In genomic region chr12:110880651-110881050, GRCh38 we compare ENCODE assay signal across 41 cellular contexts. TPM values are rescaled to one million over a fixed set of nuclear protein-coding genes. Genes with fewer than 3 reads are reported as not detected.
"Had no signal": no experiment of that assay in that cellular context is flagged by ENCODE, and none has a peak within 500 bp of the region (broad histone marks: within the 10 kb centered on the region; RNA-seq: fewer than 3 reads in every experiment).

No MANE protein-coding gene starts in this region.

- ATAC-seq: activated CD4-positive, alpha-beta T cell treated with anti-CD3 and anti-CD28 coated beads for 36 hours; activated CD4-positive, CD25-positive, alpha-beta regulatory T cell treated with anti-CD3 and anti-CD28 coated beads, Interleukin-2, amount 50 U/mL, for 24 hours; activated CD8-positive, alpha-beta memory T cell treated with anti-CD3 and anti-CD28 coated beads, Interleukin-2, amount 10 ng/mL, durations not matched to agents 7 days and 5 days; activated CD8-positive, alpha-beta T cell treated with anti-CD3 and anti-CD28 coated beads, Interleukin-2, amount 10 ng/mL, durations not matched to agents 7 days and 5 days; activated naive CD8-positive, alpha-beta T cell treated with anti-CD3 and anti-CD28 coated beads, Interleukin-2, amount 50 U/mL, for 24 hours; WTC11 had no signal

- H3K27ac Mint-ChIP-seq: activated CD4-positive, alpha-beta memory T cell treated with anti-CD3 and anti-CD28 coated beads, Interleukin-2, amount 10 ng/mL, durations not matched to agents 7 days and 5 days; activated CD4-positive, alpha-beta T cell treated with anti-CD3 and anti-CD28 coated beads for 36 hours; activated CD4-positive, alpha-beta T cell treated with anti-CD3 and anti-CD28 coated beads, Interleukin-2, amount 10 ng/mL, durations not matched to agents 7 days and 5 days; activated CD8-positive, alpha-beta memory T cell treated with anti-CD3 and anti-CD28 coated beads, Interleukin-2, amount 10 ng/mL, durations not matched to agents 7 days and 5 days; activated CD8-positive, alpha-beta T cell treated with anti-CD3 and anti-CD28 coated beads, Interleukin-2, amount 10 ng/mL, durations not matched to agents 7 days and 5 days; activated naive CD4-positive, alpha-beta T cell treated with anti-CD3 and anti-CD28 coated beads, Interleukin-2, amount 10 ng/mL, durations not matched to agents 7 days and 5 days; activated naive CD4-positive, alpha-beta T cell treated with anti-CD3 and anti-CD28 coated beads, Interleukin-2, amount 50 U/mL, for 24 hours; activated naive CD8-positive, alpha-beta T cell; activated naive CD8-positive, alpha-beta T cell treated with anti-CD3 and anti-CD28 coated beads, Interleukin-2, amount 10 ng/mL, durations not matched to agents 7 days and 5 days; activated naive CD8-positive, alpha-beta T cell treated with anti-CD3 and anti-CD28 coated beads, Interleukin-2, amount 50 U/mL, for 24 hours; activated T-cell treated with anti-CD3 and anti-CD28 coated beads, Interleukin-2, amount 50 U/mL, for 24 hours; activated T-helper 2 cell treated with anti-CD3 and anti-CD28 coated beads, Interferon-gamma antibody, Interleukin-2, Interleukin-4, amounts not matched to agents 10 μg/mL and 5 μg/mL and 100 μg/mL, durations not matched to agents 14 hours and 24 hours and 36 hours; brain; T-helper 1 cell treated with Interleukin-12 subunit alpha and Interleukin-12 subunit beta and Interleukin-4 antibody, amounts not matched to agents 30 μg/mL and 1 μg/mL, for 36 hours; T-helper 2 cell treated with Interferon-gamma antibody and Interleukin-4, amounts not matched to agents 5 μg/mL and 100 μg/mL, for 36 hours; WTC11 had no signal

- H3K4me1 Mint-ChIP-seq: activated CD4-positive, alpha-beta memory T cell treated with anti-CD3 and anti-CD28 coated beads, Interleukin-2, amount 10 ng/mL, durations not matched to agents 7 days and 5 days; activated CD4-positive, alpha-beta T cell treated with anti-CD3 and anti-CD28 coated beads for 36 hours; activated CD4-positive, alpha-beta T cell treated with anti-CD3 and anti-CD28 coated beads, Interleukin-2, amount 10 ng/mL, durations not matched to agents 7 days and 5 days; activated CD8-positive, alpha-beta memory T cell treated with anti-CD3 and anti-CD28 coated beads, Interleukin-2, amount 10 ng/mL, durations not matched to agents 7 days and 5 days; activated naive CD4-positive, alpha-beta T cell treated with anti-CD3 and anti-CD28 coated beads, Interleukin-2, amount 10 ng/mL, durations not matched to agents 7 days and 5 days; activated naive CD4-positive, alpha-beta T cell treated with anti-CD3 and anti-CD28 coated beads, Interleukin-2, amount 50 U/mL, for 24 hours; activated naive CD8-positive, alpha-beta T cell treated with anti-CD3 and anti-CD28 coated beads, Interleukin-2, amount 10 ng/mL, durations not matched to agents 7 days and 5 days; activated naive CD8-positive, alpha-beta T cell treated with anti-CD3 and anti-CD28 coated beads, Interleukin-2, amount 50 U/mL, for 24 hours; central memory CD8-positive, alpha-beta T cell; WTC11 had no signal

- H3K4me3 ChIP-seq: ascending aorta, cardiac muscle cell had no signal

- H3K4me3 Mint-ChIP-seq: activated CD4-positive, alpha-beta memory T cell treated with anti-CD3 and anti-CD28 coated beads, Interleukin-2, amount 10 ng/mL, durations not matched to agents 7 days and 5 days; activated CD4-positive, alpha-beta T cell treated with anti-CD3 and anti-CD28 coated beads for 36 hours; activated CD4-positive, alpha-beta T cell treated with anti-CD3 and anti-CD28 coated beads, Interleukin-2, amount 10 ng/mL, durations not matched to agents 7 days and 5 days; activated CD8-positive, alpha-beta memory T cell treated with anti-CD3 and anti-CD28 coated beads, Interleukin-2, amount 10 ng/mL, durations not matched to agents 7 days and 5 days; activated CD8-positive, alpha-beta T cell treated with anti-CD3 and anti-CD28 coated beads, Interleukin-2, amount 10 ng/mL, durations not matched to agents 7 days and 5 days; activated naive CD4-positive, alpha-beta T cell treated with anti-CD3 and anti-CD28 coated beads, Interleukin-2, amount 10 ng/mL, durations not matched to agents 7 days and 5 days; activated naive CD4-positive, alpha-beta T cell treated with anti-CD3 and anti-CD28 coated beads, Interleukin-2, amount 50 U/mL, for 24 hours; activated naive CD8-positive, alpha-beta T cell; activated naive CD8-positive, alpha-beta T cell treated with anti-CD3 and anti-CD28 coated beads, Interleukin-2, amount 10 ng/mL, durations not matched to agents 7 days and 5 days; activated naive CD8-positive, alpha-beta T cell treated with anti-CD3 and anti-CD28 coated beads, Interleukin-2, amount 50 U/mL, for 24 hours; activated T-cell treated with anti-CD3 and anti-CD28 coated beads, Interleukin-2, amount 50 U/mL, for 24 hours; brain; central memory CD8-positive, alpha-beta T cell; T-helper 1 cell treated with Interleukin-12 subunit alpha and Interleukin-12 subunit beta and Interleukin-4 antibody, amounts not matched to agents 30 μg/mL and 1 μg/mL, for 36 hours; T-helper 2 cell treated with Interferon-gamma antibody and Interleukin-4, amounts not matched to agents 5 μg/mL and 100 μg/mL, for 36 hours; WTC11 had no signal

- DNase-seq: activated CD4-positive, alpha-beta memory T cell treated with anti-CD3 and anti-CD28 coated beads, Interleukin-2, amount 10 ng/mL, durations not matched to agents 7 days and 5 days; activated CD4-positive, alpha-beta T cell treated with anti-CD3 and anti-CD28 coated beads for 1 hour; activated CD4-positive, alpha-beta T cell treated with anti-CD3 and anti-CD28 coated beads for 36 hours; activated CD4-positive, alpha-beta T cell treated with anti-CD3 and anti-CD28 coated beads for 48 hours; activated CD4-positive, alpha-beta T cell treated with anti-CD3 and anti-CD28 coated beads, Interleukin-2, amount 10 ng/mL, durations not matched to agents 7 days and 5 days; activated CD4-positive, alpha-beta T cell treated with anti-CD3 and anti-CD28 coated beads, Interleukin-2, amount 50 U/mL, for 48 hours; activated CD4-positive, CD25-positive, alpha-beta regulatory T cell; activated CD8-positive, alpha-beta memory T cell treated with anti-CD3 and anti-CD28 coated beads for 24 hours; activated CD8-positive, alpha-beta memory T cell treated with anti-CD3 and anti-CD28 coated beads, Interleukin-2, amount 10 ng/mL, durations not matched to agents 7 days and 5 days; activated CD8-positive, alpha-beta memory T cell treated with anti-CD3 and anti-CD28 coated beads, Interleukin-2, amount 50 U/mL, for 48 hours; activated CD8-positive, alpha-beta T cell treated with anti-CD3 and anti-CD28 coated beads, Interleukin-2, amount 10 ng/mL, durations not matched to agents 7 days and 5 days; activated effector memory CD4-positive, alpha-beta T cell treated with Interleukin-2 at 50 U/mL for 16 hours; activated gamma-delta T cell; activated naive CD4-positive, alpha-beta T cell treated with anti-CD3 and anti-CD28 coated beads, Interleukin-2, amount 10 ng/mL, durations not matched to agents 7 days and 5 days; activated naive CD4-positive, alpha-beta T cell treated with Interleukin-2 at 50 U/mL for 16 hours; activated naive CD8-positive, alpha-beta T cell treated with anti-CD3 and anti-CD28 coated beads, Interleukin-2, amount 10 ng/mL, durations not matched to agents 7 days and 5 days; activated naive CD8-positive, alpha-beta T cell treated with anti-CD3 and anti-CD28 coated beads, Interleukin-2, amount 50 U/mL, for 24 hours; activated T-cell treated with anti-CD3 and anti-CD28 coated beads, Interleukin-2, amount 50 U/mL, for 24 hours; activated T-cell treated with anti-CD3 and anti-CD28 coated beads, Interleukin-2, amount 50 U/mL, for 48 hours; amygdala; anterior cingulate cortex; caudate nucleus; cerebellar nuclear complex; T-helper 1 cell; T-helper 2 cell; T-helper 9 cell; WERI-Rb-1 had no signal

- H3K27me3 Mint-ChIP-seq: activated CD4-positive, alpha-beta T cell treated with anti-CD3 and anti-CD28 coated beads, Interleukin-2, amount 10 ng/mL, durations not matched to agents 7 days and 5 days; activated naive CD8-positive, alpha-beta T cell treated with anti-CD3 and anti-CD28 coated beads, Interleukin-2, amount 10 ng/mL, durations not matched to agents 7 days and 5 days; central memory CD8-positive, alpha-beta T cell had no signal

- H3K9me3 ChIP-seq: ascending aorta had no signal

- H3K27ac ChIP-seq: ascending aorta, cardiac muscle cell, WERI-Rb-1 had no signal

- FAIRE-seq: bronchial epithelial cell, TTC549 had no signal

- H3K36me3 Mint-ChIP-seq: activated CD8-positive, alpha-beta memory T cell treated with anti-CD3 and anti-CD28 coated beads, Interleukin-2, amount 10 ng/mL, durations not matched to agents 7 days and 5 days; activated naive CD4-positive, alpha-beta T cell treated with anti-CD3 and anti-CD28 coated beads, Interleukin-2, amount 10 ng/mL, durations not matched to agents 7 days and 5 days; activated naive CD4-positive, alpha-beta T cell treated with anti-CD3 and anti-CD28 coated beads, Interleukin-2, amount 50 U/mL, for 24 hours; activated naive CD8-positive, alpha-beta T cell; activated naive CD8-positive, alpha-beta T cell treated with anti-CD3 and anti-CD28 coated beads, Interleukin-2, amount 10 ng/mL, durations not matched to agents 7 days and 5 days; brain; WTC11 had no signal

- H3K9me3 Mint-ChIP-seq: activated CD4-positive, alpha-beta T cell treated with anti-CD3 and anti-CD28 coated beads, Interleukin-2, amount 10 ng/mL, durations not matched to agents 7 days and 5 days; activated naive CD4-positive, alpha-beta T cell treated with anti-CD3 and anti-CD28 coated beads, Interleukin-2, amount 10 ng/mL, durations not matched to agents 7 days and 5 days; activated naive CD4-positive, alpha-beta T cell treated with anti-CD3 and anti-CD28 coated beads, Interleukin-2, amount 50 U/mL, for 24 hours; activated naive CD8-positive, alpha-beta T cell treated with anti-CD3 and anti-CD28 coated beads, Interleukin-2, amount 50 U/mL, for 24 hours; activated T-cell treated with anti-CD3 and anti-CD28 coated beads, Interleukin-2, amount 50 U/mL, for 24 hours; activated T-helper 2 cell treated with anti-CD3 and anti-CD28 coated beads, Interferon-gamma antibody, Interleukin-2, Interleukin-4, amounts not matched to agents 10 μg/mL and 5 μg/mL and 100 μg/mL, durations not matched to agents 14 hours and 24 hours and 36 hours; central memory CD8-positive, alpha-beta T cell; T-helper 1 cell treated with Interleukin-12 subunit alpha and Interleukin-12 subunit beta and Interleukin-4 antibody, amounts not matched to agents 30 μg/mL and 1 μg/mL, for 36 hours; T-helper 2 cell treated with Interferon-gamma antibody and Interleukin-4, amounts not matched to agents 5 μg/mL and 100 μg/mL, for 36 hours had no signal

- H3K27me3 ChIP-seq: ascending aorta, cardiac muscle cell had no signal

- H3K36me3 ChIP-seq: ascending aorta, cardiac muscle cell, WERI-Rb-1 had no signal

RNA-seq across cellular contexts. Expression of gene CCDC63, which starts 33.9 kb away (rescaled TPM):
- total RNA-seq: activated CD4-positive, alpha-beta memory T cell treated with anti-CD3 and anti-CD28 coated beads, Interleukin-2, amount 10 ng/mL, durations not matched to agents 7 days and 5 days; activated CD4-positive, alpha-beta T cell treated with anti-CD3 and anti-CD28 coated beads for 36 hours; activated CD4-positive, alpha-beta T cell treated with anti-CD3 and anti-CD28 coated beads, Interleukin-2, amount 10 ng/mL, durations not matched to agents 7 days and 5 days; activated CD8-positive, alpha-beta memory T cell treated with anti-CD3 and anti-CD28 coated beads, Interleukin-2, amount 10 ng/mL, durations not matched to agents 7 days and 5 days; activated CD8-positive, alpha-beta T cell treated with anti-CD3 and anti-CD28 coated beads, Interleukin-2, amount 10 ng/mL, durations not matched to agents 7 days and 5 days; activated naive CD8-positive, alpha-beta T cell treated with anti-CD3 and anti-CD28 coated beads, Interleukin-2, amount 10 ng/mL, durations not matched to agents 7 days and 5 days; activated T-helper 2 cell treated with anti-CD3 and anti-CD28 coated beads, Interferon-gamma antibody, Interleukin-2, Interleukin-4, amounts not matched to agents 10 μg/mL and 5 μg/mL and 100 μg/mL, durations not matched to agents 14 hours and 24 hours and 36 hours; ascending aorta; bronchial epithelial cell; cardiac muscle cell had no signal
- polyA plus RNA-seq: adipose tissue had no signal

RNA-seq across cellular contexts. Expression of gene MYL2, which starts 39.7 kb away (rescaled TPM):
- total RNA-seq: activated CD4-positive, alpha-beta memory T cell treated with anti-CD3 and anti-CD28 coated beads, Interleukin-2, amount 10 ng/mL, durations not matched to agents 7 days and 5 days; activated CD4-positive, alpha-beta T cell treated with anti-CD3 and anti-CD28 coated beads for 36 hours; activated CD4-positive, alpha-beta T cell treated with anti-CD3 and anti-CD28 coated beads, Interleukin-2, amount 10 ng/mL, durations not matched to agents 7 days and 5 days; activated CD8-positive, alpha-beta memory T cell treated with anti-CD3 and anti-CD28 coated beads, Interleukin-2, amount 10 ng/mL, durations not matched to agents 7 days and 5 days; activated CD8-positive, alpha-beta T cell treated with anti-CD3 and anti-CD28 coated beads, Interleukin-2, amount 10 ng/mL, durations not matched to agents 7 days and 5 days; activated naive CD8-positive, alpha-beta T cell treated with anti-CD3 and anti-CD28 coated beads, Interleukin-2, amount 10 ng/mL, durations not matched to agents 7 days and 5 days; activated T-helper 2 cell treated with anti-CD3 and anti-CD28 coated beads, Interferon-gamma antibody, Interleukin-2, Interleukin-4, amounts not matched to agents 10 μg/mL and 5 μg/mL and 100 μg/mL, durations not matched to agents 14 hours and 24 hours and 36 hours; ascending aorta; bronchial epithelial cell; WTC11 had no signal
